ENCODE assay signal across 28 cellular contexts in genomic region chr11:118783724-118784495, GRCh38. TPM values are rescaled to one million over a fixed set of nuclear protein-coding genes. Genes with fewer than 3 reads are reported as not detected.
A peak's percentile ranks its signal among the peaks of the same experiment; 100 is the strongest.
DNase-seq lines count a peak whose midpoint lies in the region; ATAC-seq and TF ChIP-seq lines count a peak whose summit lies in the region.
"Had no signal": no experiment of that assay in that cellular context is flagged by ENCODE, and none has a peak within 500 bp of the region (broad histone marks: within the 10 kb centered on the region; RNA-seq: fewer than 3 reads in every experiment).

No MANE protein-coding gene starts in this region.

- H3K36me3 ChIP-seq in gastrocnemius medialis (peaks cover 0 to 30% of the 10 kb centered on the region in 2 donors), ovary (no peaks in the 10 kb centered on the region)

- 81 to 83% (median 82%) methylated on average over 8 of the region's 8 CpGs for WGBS in ovary, 3 donors

- H3K27me3 Mint-ChIP-seq in activated naive CD4-positive, alpha-beta T cell treated with anti-CD3 and anti-CD28 coated beads for 36 hours (ENCODE audit: low read depth): no peaks in the 10 kb centered on the region
- no peaks in the 10 kb centered on the region for H3K27me3 Mint-ChIP-seq in activated naive CD4-positive, alpha-beta T cell treated with anti-CD3 and anti-CD28 coated beads, Interleukin-2, amount 10 ng/mL, durations not matched to agents 7 days and 5 days
- no peaks in the 10 kb centered on the region for H3K27me3 Mint-ChIP-seq in T-cell
- H3K27me3 Mint-ChIP-seq: activated CD4-positive, alpha-beta T cell treated with anti-CD3 and anti-CD28 coated beads, Interleukin-2, amount 10 ng/mL, durations not matched to agents 24 days and 14 days; stimulated activated memory B cell treated with anti-CD40 and anti-IgM and Interleukin-4, amounts not matched to agents 10 μg/mL and 1 μg/mL and 100 μg/mL, for 72 hours had no signal

- peak overlapping the region; percentile 70 for H3K27ac Mint-ChIP-seq in activated naive CD4-positive, alpha-beta T cell treated with anti-CD3 and anti-CD28 coated beads for 36 hours
- no peak overlapping the region for H3K27ac Mint-ChIP-seq in activated naive CD4-positive, alpha-beta T cell treated with anti-CD3 and anti-CD28 coated beads, Interleukin-2, amount 10 ng/mL, durations not matched to agents 7 days and 5 days
- H3K27ac Mint-ChIP-seq in T-cell: no peak overlapping the region
- H3K27ac Mint-ChIP-seq: activated CD4-positive, alpha-beta T cell treated with anti-CD3 and anti-CD28 coated beads, Interleukin-2, amount 10 ng/mL, durations not matched to agents 24 days and 14 days; stimulated activated memory B cell treated with anti-CD40 and anti-IgM and Interleukin-4, amounts not matched to agents 10 μg/mL and 1 μg/mL and 100 μg/mL, for 72 hours had no signal

- no peak overlapping the region for H3K4me3 Mint-ChIP-seq in activated naive CD4-positive, alpha-beta T cell treated with anti-CD3 and anti-CD28 coated beads for 36 hours
- H3K4me3 Mint-ChIP-seq in activated naive CD4-positive, alpha-beta T cell treated with anti-CD3 and anti-CD28 coated beads, Interleukin-2, amount 10 ng/mL, durations not matched to agents 7 days and 5 days: no peak overlapping the region
- H3K4me3 Mint-ChIP-seq in T-cell: peak overlapping the region; percentile 28 to 72 (median 57)
- H3K4me3 Mint-ChIP-seq: H9 had no signal

- DNase-seq in activated naive CD4-positive, alpha-beta T cell treated with anti-CD3 and anti-CD28 coated beads for 36 hours: no peak
- no peak for DNase-seq in activated naive CD4-positive, alpha-beta T cell treated with anti-CD3 and anti-CD28 coated beads, Interleukin-2, amount 10 ng/mL, durations not matched to agents 7 days and 5 days
- DNase-seq in T-cell (no peak), left cardiac atrium (no peak), gastrocnemius medialis (peak in 1 of 2 donors; percentile 56), ovary (no peak), iPS-NIHi7 (ENCODE audit: extremely low spot score) (no peak)
- DNase-seq: activated CD4-positive, alpha-beta T cell treated with anti-CD3 and anti-CD28 coated beads, Interleukin-2, amount 10 ng/mL, durations not matched to agents 24 days and 14 days; activated CD8-positive, alpha-beta memory T cell treated with anti-CD3 and anti-CD28 coated beads, Interleukin-2, amount 50 U/mL, for 4 hours; activated naive CD4-positive, alpha-beta T cell; caudate nucleus; dorsolateral prefrontal cortex; H9; kidney glomerular epithelial cell; mesendoderm; NCI-H146; NCI-H2171; NCI-H510A treated with DMSO at 0.1 percent for 48 hours; Peyer's patch; retina; SJCRH30; stimulated activated CD4-positive, alpha-beta T cell treated with anti-CD3 and anti-CD28 coated beads, Interleukin-2, amount 100 ng/mL, for 48 hours; T-helper 1 cell had no signal

- H3K27me3 ChIP-seq in gastrocnemius medialis (no peaks in the 10 kb centered on the region), ovary (no peaks in the 10 kb centered on the region)
- H3K27me3 ChIP-seq: ascending aorta; BLaER1 treated with 17β-estradiol and CSF1 and Interleukin-3, amounts not matched to agents 10 nM and 100 nM; dorsolateral prefrontal cortex; Peyer's patch; SJCRH30 had no signal

- ATAC-seq in T-cell (replicated peaks in 1 of 4) (no peak), left cardiac atrium (peak; percentile 27 to 58), gastrocnemius medialis (peak in 1 of 2 donors; percentile 39), HG02759 (IDR thresholded peaks at IDR 0.05; ENCODE audit: unreplicated experiment) (no peak)
- ATAC-seq: stimulated activated memory B cell treated with anti-CD40 and anti-IgM and Interleukin-4, amounts not matched to agents 10 μg/mL and 1 μg/mL and 100 μg/mL, for 72 hours had no signal

- POLR2A ChIA-PET in T-cell (lab: Charles Lee): interaction anchor here in 1 of 2 donors (0.6 kb wide), 2 partner anchors 95 to 224 kb away, joined by 6 to 13 read pairs; no protein-coding TSS in a partner anchor

- intact Hi-C loops in activated naive CD4-positive, alpha-beta T cell treated with anti-CD3 and anti-CD28 coated beads for 36 hours (cut with micrococcal nuclease): no loop called here
- intact Hi-C loops in left cardiac atrium (cut with DNase I): no loop called here
- intact Hi-C loops in gastrocnemius medialis (cut with DNase I; ENCODE audit: low total_unique reads): no loop called here
- intact Hi-C loops in ovary (cut with DNase I): loop anchor here in 1 of 4 donors (10.0 kb wide), 1 partner anchor 89 kb away; no protein-coding TSS in a partner anchor

- H3K4me3 ChIP-seq in gastrocnemius medialis: no peak overlapping the region
- no peak overlapping the region for H3K4me3 ChIP-seq in ovary
- H3K4me3 ChIP-seq: BLaER1 treated with 17β-estradiol and CSF1 and Interleukin-3, amounts not matched to agents 10 nM and 100 nM; Peyer's patch; SJCRH30 had no signal

- H3K27ac ChIP-seq in gastrocnemius medialis: peak overlapping the region; percentile 9 to 63 (median 42)
- H3K27ac ChIP-seq in ovary: no peak overlapping the region
- H3K27ac ChIP-seq: BLaER1 treated with 17β-estradiol and CSF1 and Interleukin-3, amounts not matched to agents 10 nM and 100 nM; dorsolateral prefrontal cortex; KMS-11; Peyer's patch; SJCRH30 had no signal

- H3K9me3 ChIP-seq in gastrocnemius medialis (no peaks in the 10 kb centered on the region), ovary (no peaks in the 10 kb centered on the region)
- H3K9me3 ChIP-seq: ascending aorta; BLaER1 treated with 17β-estradiol and CSF1 and Interleukin-3, amounts not matched to agents 10 nM and 100 nM; Peyer's patch; SJCRH30 had no signal

- H3K9me3 Mint-ChIP-seq in activated naive CD4-positive, alpha-beta T cell treated with anti-CD3 and anti-CD28 coated beads for 36 hours: no peaks in the 10 kb centered on the region
- H3K9me3 Mint-ChIP-seq in activated naive CD4-positive, alpha-beta T cell treated with anti-CD3 and anti-CD28 coated beads, Interleukin-2, amount 10 ng/mL, durations not matched to agents 7 days and 5 days: no peaks in the 10 kb centered on the region
- no peaks in the 10 kb centered on the region for H3K9me3 Mint-ChIP-seq in T-cell
- H3K9me3 Mint-ChIP-seq: activated CD4-positive, alpha-beta T cell treated with anti-CD3 and anti-CD28 coated beads, Interleukin-2, amount 10 ng/mL, durations not matched to agents 24 days and 14 days; H9; stimulated activated memory B cell treated with anti-CD40 and anti-IgM and Interleukin-4, amounts not matched to agents 10 μg/mL and 1 μg/mL and 100 μg/mL, for 72 hours had no signal

- CTCF ChIA-PET in activated naive CD4-positive, alpha-beta T cell treated with anti-CD3 and anti-CD28 coated beads for 36 hours (lab: Charles Lee): interaction anchor here (0.7 to 6.1 kb wide), 4 partner anchors 93 to 123 kb away, joined by 3 to 32 read pairs (median 9); partner anchors contain the start of gene CXCR5
- CTCF ChIA-PET in activated naive CD4-positive, alpha-beta T cell treated with anti-CD3 and anti-CD28 coated beads, Interleukin-2, amount 10 ng/mL, durations not matched to agents 7 days and 5 days (lab: Charles Lee): interaction anchor here (0.6 to 1.2 kb wide), 7 partner anchors 16 to 219 kb away, joined by 3 to 4 read pairs (median 3); no protein-coding TSS in a partner anchor
- CTCF ChIA-PET in T-cell (lab: Charles Lee): interaction anchor here (0.6 to 0.7 kb wide), 3 partner anchors 42 to 77 kb away, joined by 3 read pairs; no protein-coding TSS in a partner anchor

- no peak for TF ChIP-seq POLR2A in gastrocnemius medialis (IDR thresholded peaks at IDR 0.05)
- TF ChIP-seq POLR2A in ovary (IDR thresholded peaks at IDR 0.05): no peak

- TF ChIP-seq EP300 in ovary (IDR thresholded peaks at IDR 0.05): no peak

- H3K4me1 Mint-ChIP-seq in activated naive CD4-positive, alpha-beta T cell treated with anti-CD3 and anti-CD28 coated beads for 36 hours (ENCODE audit: low read depth): peaks cover 62% of the 10 kb centered on the region
- peaks cover 41% of the 10 kb centered on the region for H3K4me1 Mint-ChIP-seq in activated naive CD4-positive, alpha-beta T cell treated with anti-CD3 and anti-CD28 coated beads, Interleukin-2, amount 10 ng/mL, durations not matched to agents 7 days and 5 days
- peaks cover 54 to 75% (median 66%) of the 10 kb centered on the region in 3 donors for H3K4me1 Mint-ChIP-seq in T-cell

- TF ChIP-seq CTCF in gastrocnemius medialis (IDR thresholded peaks at IDR 0.05 in 4 of 5, conservative IDR thresholded peaks at IDR 0.05 in 1 of 5): no peak
- no peak for TF ChIP-seq CTCF in ovary (IDR thresholded peaks at IDR 0.05)

- in situ Hi-C loops in gastrocnemius medialis (cut with MboI; ENCODE audit: low sequenced_read_pairs in 4 of 4): loop anchor here in 2 of 4 donors (10.0 to 25.0 kb wide), 3 partner anchors 97 to 153 kb away; partner anchors contain the start of genes BCL9L (in 1 of the 2) and TREH (in 1 of the 2)

- H3K4me1 ChIP-seq in gastrocnemius medialis (peaks cover 49 to 58% of the 10 kb centered on the region in 2 donors), ovary (ENCODE audit: insufficient read depth) (peaks cover 15% of the 10 kb centered on the region)
- H3K4me1 ChIP-seq: SJCRH30 had no signal

- peaks cover 63% of the 10 kb centered on the region for H3K36me3 Mint-ChIP-seq in activated naive CD4-positive, alpha-beta T cell treated with anti-CD3 and anti-CD28 coated beads for 36 hours (ENCODE audit: low read depth)
- H3K36me3 Mint-ChIP-seq in activated naive CD4-positive, alpha-beta T cell treated with anti-CD3 and anti-CD28 coated beads, Interleukin-2, amount 10 ng/mL, durations not matched to agents 7 days and 5 days: peaks cover 46% of the 10 kb centered on the region
- H3K36me3 Mint-ChIP-seq in T-cell: peaks cover 28% of the 10 kb centered on the region

RNA-seq across cellular contexts. Expression of gene DDX6, which starts 7.1 kb away (rescaled TPM):
- total RNA-seq in activated naive CD4-positive, alpha-beta T cell treated with anti-CD3 and anti-CD28 coated beads for 36 hours: 100 to 1,000 TPM; 274 to 279 TPM
- total RNA-seq in T-cell: 100 to 1,000 TPM; 220 to 312 (median 244) TPM
- 100 to 1,000 TPM; 109 to 115 TPM for total RNA-seq in left cardiac atrium
- 100 to 1,000 TPM in 2 of 4 donors, 10 to 100 TPM in 2; 73.4 to 125 (median 98.2) TPM for total RNA-seq in gastrocnemius medialis
- total RNA-seq in ovary: 100 to 1,000 TPM in 5 of 7 donors, 10 to 100 TPM in 2; 81.6 to 212 (median 158) TPM
- 10 to 100 TPM; 33.9 to 80.6 TPM for polyA plus RNA-seq in ovary

Comparison
In these comparisons a context has a peak if more than half of its experiments do, and no peak if none do; other contexts are left out.
1. H3K4me3 Mint-ChIP-seq: peak in T-cell (3 of 3); none in activated naive CD4-positive, alpha-beta T cell treated with anti-CD3 and anti-CD28 coated beads for 36 hours (single experiment) and activated naive CD4-positive, alpha-beta T cell treated with anti-CD3 and anti-CD28 coated beads, Interleukin-2, amount 10 ng/mL, durations not matched to agents 7 days and 5 days (single experiment).
2. ATAC-seq: peak in left cardiac atrium (2 of 2); none in T-cell (0 of 4) and HG02759 (single experiment).
3. H3K27ac ChIP-seq: peak in gastrocnemius medialis (4 of 4); none in ovary (0 of 2).